11 cellular contexts compared by ENCODE assay signal in genomic region chr16:23296994-23297393, GRCh38. TPM values are rescaled to one million over a fixed set of nuclear protein-coding genes. Genes with fewer than 3 reads are reported as not detected.
A peak's percentile ranks its signal among the peaks of the same experiment; 100 is the strongest.
DNase-seq lines count a peak whose midpoint lies in the region; ATAC-seq, FAIRE-seq and TF ChIP-seq lines count a peak whose summit lies in the region.
"Had no signal": no experiment of that assay in that cellular context is flagged by ENCODE, and none has a peak within 500 bp of the region (broad histone marks: within the 10 kb centered on the region; RNA-seq: fewer than 3 reads in every experiment).

No MANE protein-coding gene starts in this region.

- peaks cover 1 to 6% (median 4%) of the 10 kb centered on the region in 4 donors for H3K4me1 ChIP-seq in esophagus muscularis mucosa

- FAIRE-seq in H54 (lab: Jason Lieb, UNC): no peak

- no peaks in the 10 kb centered on the region for H3K9me3 Mint-ChIP-seq in neural crest cell

- H3K4me1 Mint-ChIP-seq in neural crest cell: peaks cover 7% of the 10 kb centered on the region
- H3K4me1 Mint-ChIP-seq: immature natural killer cell had no signal

- H3K36me3 ChIP-seq in esophagus muscularis mucosa: no peaks in the 10 kb centered on the region

- intact Hi-C loops in esophagus muscularis mucosa (cut with DNase I): no loop called here

- ATAC-seq in GM21367 (IDR thresholded peaks at IDR 0.05; ENCODE audit: unreplicated experiment): no peak

- H3K4me3 Mint-ChIP-seq in neural crest cell: no peak overlapping the region
- H3K4me3 Mint-ChIP-seq: immature natural killer cell had no signal

- peaks cover 49% of the 10 kb centered on the region for H3K27me3 Mint-ChIP-seq in neural crest cell (ENCODE audit: low read depth)

- no peak for TF ChIP-seq EP300 in esophagus muscularis mucosa (IDR thresholded peaks at IDR 0.05)

- peak; percentile 13 for DNase-seq in NCI-H2171 treated with DMSO at 0.1 percent for 48 hours (lab: John Stamatoyannopoulos, UW)
- no peak for DNase-seq in NCI-H2171 (lab: John Stamatoyannopoulos, UW)
- peak; percentile 52 for DNase-seq in H54 (ENCODE audit: insufficient read length, low spot score)
- peak; percentile 8 for DNase-seq in SK-N-DZ (ENCODE audit: low spot score)
- DNase-seq in neural crest cell (ENCODE audit: low read depth, low spot score): no peak
- DNase-seq in hepatic stellate cell (ENCODE audit: low spot score): no peak
- DNase-seq in esophagus muscularis mucosa (ENCODE audit: extremely low spot score): no peak
- DNase-seq: central memory CD4-positive, alpha-beta T cell; immature natural killer cell had no signal

- no peaks in the 10 kb centered on the region for H3K9me3 ChIP-seq in esophagus muscularis mucosa

- H3K36me3 Mint-ChIP-seq in neural crest cell (ENCODE audit: low read depth): no peaks in the 10 kb centered on the region

- H3K27ac Mint-ChIP-seq in neural crest cell (ENCODE audit: unreplicated experiment): no peak overlapping the region
- H3K27ac Mint-ChIP-seq: immature natural killer cell had no signal

- H3K27me3 ChIP-seq in esophagus muscularis mucosa: peaks cover 0 to 59% (median 8%) of the 10 kb centered on the region in 4 donors

- H3K4me3 ChIP-seq in esophagus muscularis mucosa: no peak overlapping the region

- no peak for TF ChIP-seq POLR2A in H54 (IDR thresholded peaks at IDR 0.05; ENCODE audit: low read depth, low read length)
- no peak for TF ChIP-seq POLR2A in esophagus muscularis mucosa (IDR thresholded peaks at IDR 0.05; ENCODE audit: low read depth)

- 82% methylated on average over 3 of the region's 3 CpGs for WGBS in esophagus muscularis mucosa

- no peak overlapping the region for H3K27ac ChIP-seq in esophagus muscularis mucosa (replicated peaks in 1 of 4)

- peak; percentile 26 for TF ChIP-seq CTCF in neural crest cell (conservative IDR thresholded peaks at IDR 0.05)
- TF ChIP-seq CTCF in esophagus muscularis mucosa (IDR thresholded peaks at IDR 0.05): peak in 1 of 3 experiments; percentile 6

RNA-seq across cellular contexts. Expression of gene SCNN1B, which starts 5.1 kb away (rescaled TPM):
- polyA plus RNA-seq in SK-N-DZ (2014; cell fraction: cytosol; rRNA removed): not detected in 2 replicates
- not detected in 2 replicates for polyA plus RNA-seq in SK-N-DZ (2014; cell fraction: nucleus; rRNA removed)
- not detected in 2 replicates for total RNA-seq in neural crest cell
- 1 to 10 TPM; 1.2 to 4.2 (median 4.0) TPM for total RNA-seq in esophagus muscularis mucosa
- total RNA-seq: LHCN-M2 had no signal
- polyA plus RNA-seq: immature natural killer cell had no signal

Comparison
In these comparisons a context has a peak if more than half of its experiments do, and no peak if none do; other contexts are left out.
1. DNase-seq: peak in NCI-H2171 treated with DMSO at 0.1 percent for 48 hours (single experiment), H54 (single experiment) and SK-N-DZ (single experiment); none in NCI-H2171 (single experiment), neural crest cell (single experiment), hepatic stellate cell (single experiment) and esophagus muscularis mucosa (single experiment).